ENCODE assay signal across 1 cellular context in genomic region chr4:84455697-84456096, GRCh38.
TF ChIP-seq lines count a peak whose summit lies in the region.

No MANE protein-coding gene starts in this region.

TF ChIP-seq in H1, 55 proteins besides CTCF, POLR2A, EP300 and RAD21:
- no peak for TF ChIP-seq TBP (IDR thresholded peaks at IDR 0.05; ENCODE audit: low read depth, low read length)
- TF ChIP-seq MAFK (IDR thresholded peaks at IDR 0.05; ENCODE audit: low read depth, low read length): peak; percentile 33
